In the genomic region with DNA sequence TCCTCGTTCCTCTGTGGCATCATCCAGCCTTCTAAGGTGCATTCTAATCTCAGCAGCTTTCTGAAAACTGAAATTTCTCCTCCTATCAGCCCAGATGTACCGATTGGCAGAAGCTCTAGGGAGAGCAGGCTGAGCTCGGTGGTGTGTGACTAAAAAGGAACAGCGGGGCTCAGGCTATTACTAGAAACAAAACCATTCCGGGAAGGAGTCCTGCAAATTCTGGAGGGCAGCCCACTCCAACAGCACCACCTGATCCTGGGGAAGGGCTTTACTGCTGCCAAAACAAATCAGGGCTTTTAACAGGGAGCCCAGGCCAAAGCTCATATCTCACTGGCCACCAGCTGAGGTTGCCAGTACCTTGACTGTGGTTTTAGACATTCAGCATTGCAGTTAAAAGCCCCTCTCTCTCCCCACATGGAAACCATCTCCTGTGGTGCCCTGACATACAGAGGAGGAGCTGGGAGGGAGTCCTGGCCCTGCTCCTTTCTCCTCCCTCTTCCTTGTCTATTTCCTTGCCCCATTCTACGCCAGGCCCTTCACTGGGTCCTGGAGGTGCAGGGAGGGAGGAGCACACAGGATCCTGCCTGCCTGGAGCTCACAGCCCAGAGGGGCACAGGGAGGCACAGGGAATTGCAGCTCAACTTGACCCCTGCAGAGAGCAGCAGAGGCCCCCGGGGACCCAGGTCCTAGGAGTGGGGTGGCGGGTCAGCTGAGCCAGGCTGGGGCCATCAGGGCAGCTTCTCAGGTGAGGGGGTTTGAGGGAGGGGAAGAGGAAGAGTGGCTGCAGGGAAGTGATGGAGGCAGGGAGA, we compare ENCODE assay signal across 8 cellular contexts. TPM values are rescaled to one million over a fixed set of nuclear protein-coding genes. Genes with fewer than 3 reads are reported as not detected.
A peak's percentile ranks its signal among the peaks of the same experiment; 100 is the strongest.
DNase-seq lines count a peak whose midpoint lies in the region; TF ChIP-seq lines count a peak whose summit lies in the region.

No MANE protein-coding gene starts in this region.

- no peak overlapping the region for H4K91ac ChIP-seq in neuronal stem cell (ENCODE audit: low read depth, low read length, poor library complexity)

- H3K4me1 ChIP-seq in fibroblast of lung (ENCODE audit: control insufficient read depth, extremely low read depth, insufficient read depth, low read length) (peaks cover 7% of the 10 kb centered on the region), neuronal stem cell (ENCODE audit: control insufficient read depth in 2 of 2, insufficient read depth in 1 of 2, low read depth in 1 of 2, low read length in 2 of 2) (peaks cover 0 to 6% of the 10 kb centered on the region in 2 donors)

- H3K4me2 ChIP-seq in fibroblast of lung (ENCODE audit: extremely low read depth, insufficient read depth, low read length) (peak overlapping the region; percentile 97), neuronal stem cell (ENCODE audit: insufficient read depth, low read length, poor library complexity, severe bottlenecking) (no peak overlapping the region)

- WGBS in neuronal stem cell (ENCODE audit: extremely low coverage in 2 of 2, insufficient read length in 2 of 2, insufficient replicate concordance in 1 of 2), 2 donors: no CpG with 5 or more reads among the region's 8 CpGs

- H3K79me2 ChIP-seq in fibroblast of lung (ENCODE audit: control insufficient read depth, insufficient read depth, low read length): no peaks in the 10 kb centered on the region

- H4K20me1 ChIP-seq in fibroblast of lung (ENCODE audit: control insufficient read depth, extremely low read depth, insufficient read depth, low read length): no peaks in the 10 kb centered on the region

- peak overlapping the region; percentile 78 for H3K18ac ChIP-seq in neuronal stem cell (ENCODE audit: low read length)

- H3K9ac ChIP-seq in fibroblast of lung (ENCODE audit: insufficient read depth, low read length) (peak overlapping the region; percentile 26), neuronal stem cell (ENCODE audit: low read depth, low read length, poor library complexity) (no peak overlapping the region)

- peak overlapping the region; percentile 82 for H3K27ac ChIP-seq in fibroblast of lung (ENCODE audit: insufficient read depth, low read length)
- H3K27ac ChIP-seq in neuronal stem cell (replicated peaks; ENCODE audit: low read length): no peak overlapping the region

- H2BK120ac ChIP-seq in neuronal stem cell (ENCODE audit: low read depth, low read length): no peak overlapping the region

- DNase-seq in H4 (ENCODE audit: low spot score) (peak; percentile 61), fibroblast of lung (ENCODE audit: low read depth in 2 of 2) (peak; percentile 68 to 96), neuronal stem cell (ENCODE audit: low spot score) (no peak), NCI-H187 (lab: John Stamatoyannopoulos, UW) (no peak), HUDEP-2 (lab: John Stamatoyannopoulos, UW; ENCODE audit: unreplicated experiment in 76 of 76) (no peak)
- no peak for DNase-seq in activated CD4-positive, CD25-positive, alpha-beta regulatory T cell (lab: John Stamatoyannopoulos, UW)
- DNase-seq in stimulated activated CD4-positive, alpha-beta T cell treated with anti-CD3 and anti-CD28 coated beads, Interleukin-12 subunit alpha, Interleukin-12 subunit beta, amount 100 ng/mL, for 4 hours: no peak

- no peak overlapping the region for H4K8ac ChIP-seq in neuronal stem cell (ENCODE audit: low read depth, low read length)

- H3K4me3 ChIP-seq in WI38 (ENCODE audit: low read depth, low read length) (peak overlapping the region; percentile 46), fibroblast of lung (replicated peaks in 1 of 4; ENCODE audit: control extremely low read depth in 1 of 4, insufficient read depth in 1 of 4, low read depth in 3 of 4, low read length in 4 of 4) (peak overlapping the region; percentile 48 to 68 (median 58)), neuronal stem cell (ENCODE audit: low read length in 2 of 2) (no peak overlapping the region)

- peak overlapping the region; percentile 26 for H2BK12ac ChIP-seq in neuronal stem cell (ENCODE audit: low read length)

- H2AFZ ChIP-seq in fibroblast of lung (ENCODE audit: low read length) (peak overlapping the region; percentile 94), neuronal stem cell (ENCODE audit: low read length) (peak overlapping the region; percentile 37)

- H2AK5ac ChIP-seq in neuronal stem cell (ENCODE audit: low read depth, low read length): peak overlapping the region; percentile 90

- H3K9me3 ChIP-seq in fibroblast of lung (ENCODE audit: control insufficient read depth, insufficient read depth, low read depth, low read length) (no peaks in the 10 kb centered on the region), neuronal stem cell (replicated peaks in 1 of 2; ENCODE audit: control insufficient read depth in 2 of 2, insufficient read depth in 1 of 2, low read depth in 1 of 2, low read length in 2 of 2) (no peaks in the 10 kb centered on the region)

- H3K36me3 ChIP-seq in fibroblast of lung (ENCODE audit: control insufficient read depth, insufficient read depth, low read length) (no peaks in the 10 kb centered on the region), neuronal stem cell (replicated peaks in 1 of 2; ENCODE audit: control insufficient read depth in 2 of 2, insufficient read depth in 2 of 2, low read length in 2 of 2) (no peaks in the 10 kb centered on the region)

- peak overlapping the region; percentile 41 for H3K4ac ChIP-seq in neuronal stem cell (ENCODE audit: low read length)

- no peaks in the 10 kb centered on the region for H3K27me3 ChIP-seq in fibroblast of lung (ENCODE audit: control insufficient read depth, insufficient read depth, low read length)
- peaks cover 0 to 7% (median 0%) of the 10 kb centered on the region in 3 experiments for H3K27me3 ChIP-seq in neuronal stem cell (ENCODE audit: control insufficient read depth in 3 of 3, insufficient read depth in 3 of 3, low read depth in 1 of 3, low read length in 3 of 3)

- peak overlapping the region; percentile 71 for H2BK15ac ChIP-seq in neuronal stem cell (ENCODE audit: low read length)

- peak overlapping the region; percentile 63 for H3K14ac ChIP-seq in neuronal stem cell (ENCODE audit: low read length)

- no peak overlapping the region for H2BK5ac ChIP-seq in neuronal stem cell (ENCODE audit: low read length)

- peak overlapping the region; percentile 37 for H3K23ac ChIP-seq in neuronal stem cell (ENCODE audit: low read depth, low read length, poor library complexity)

- no peaks in the 10 kb centered on the region for H3K79me1 ChIP-seq in neuronal stem cell (ENCODE audit: low read depth, low read length)

- no peak for TF ChIP-seq CTCF in WI38 (IDR thresholded peaks at IDR 0.05; ENCODE audit: low read depth, low read length)
- TF ChIP-seq CTCF in fibroblast of lung (conservative IDR thresholded peaks at IDR 0.05 in 1 of 2, IDR thresholded peaks at IDR 0.05 in 1 of 2; ENCODE audit: low read depth in 1 of 2, low read length in 2 of 2): no peak

RNA-seq across cellular contexts. Expression of a gene that starts 0.9 kb away (rescaled TPM):
- total RNA-seq in H4 (2014; rRNA removed; shearing (Covaris generic)): 49.3 and 72.0 TPM in 2 replicates
- 85.7 and 108 TPM in 2 replicates for total RNA-seq in fibroblast of lung
- polyA plus RNA-seq in fibroblast of lung: 47.4 and 69.1 TPM in 2 replicates
- 46.8 and 65.7 TPM in 2 replicates for polyA plus RNA-seq in fibroblast of lung (2012)
- 17.4 and 33.2 TPM in 2 replicates for polyA minus RNA-seq in fibroblast of lung (ENCODE audit: low replicate concordance)
- not detected for polyA plus RNA-seq in neuronal stem cell (2013, experiment 1 of 2)
- not detected for polyA plus RNA-seq in neuronal stem cell (2013, experiment 2 of 2)

RNA-seq across cellular contexts. Expression of a gene that starts 25.7 kb away (rescaled TPM):
- total RNA-seq in H4 (2014; rRNA removed; shearing (Covaris generic)): not detected in 2 replicates
- total RNA-seq in fibroblast of lung: not detected in 2 replicates
- polyA plus RNA-seq in fibroblast of lung: not detected in 2 replicates
- polyA plus RNA-seq in fibroblast of lung (2012): not detected in 2 replicates
- not detected in 2 replicates for polyA minus RNA-seq in fibroblast of lung (ENCODE audit: low replicate concordance)
- polyA plus RNA-seq in neuronal stem cell (2013, experiment 1 of 2): not detected
- polyA plus RNA-seq in neuronal stem cell (2013, experiment 2 of 2): not detected

RNA-seq across cellular contexts. Expression of a gene that starts 31.6 kb away (rescaled TPM):
- total RNA-seq in H4 (2014; rRNA removed; shearing (Covaris generic)): 0.80 and 1.4 TPM in 2 replicates
- total RNA-seq in fibroblast of lung: under 0.01 TPM in 1 of 2 replicates, not detected in the other
- not detected in 2 replicates for polyA plus RNA-seq in fibroblast of lung
- not detected in 2 replicates for polyA plus RNA-seq in fibroblast of lung (2012)
- not detected in 2 replicates for polyA minus RNA-seq in fibroblast of lung (ENCODE audit: low replicate concordance)
- polyA plus RNA-seq in neuronal stem cell (2013, experiment 1 of 2): not detected
- polyA plus RNA-seq in neuronal stem cell (2013, experiment 2 of 2): not detected

RNA-seq across cellular contexts. Expression of a gene that starts 46.5 kb away (rescaled TPM):
- total RNA-seq in H4 (2014; rRNA removed; shearing (Covaris generic)): not detected in 2 replicates
- total RNA-seq in fibroblast of lung: 0.50 and 0.51 TPM in 2 replicates
- 0.07 and 0.16 TPM in 2 replicates for polyA plus RNA-seq in fibroblast of lung
- polyA plus RNA-seq in fibroblast of lung (2012): not detected in 2 replicates
- not detected in 2 replicates for polyA minus RNA-seq in fibroblast of lung (ENCODE audit: low replicate concordance)
- 0.89 TPM for polyA plus RNA-seq in neuronal stem cell (2013, experiment 1 of 2)
- 0.72 TPM for polyA plus RNA-seq in neuronal stem cell (2013, experiment 2 of 2)

Comparison
In these comparisons a context has a peak if more than half of its experiments do, and no peak if none do; other contexts are left out.
1. DNase-seq: peak in H4 (single experiment) and fibroblast of lung (2 of 2); none in neuronal stem cell (single experiment), NCI-H187 (0 of 2), activated CD4-positive, CD25-positive, alpha-beta regulatory T cell (0 of 4), HUDEP-2 (0 of 76) and stimulated activated CD4-positive, alpha-beta T cell treated with anti-CD3 and anti-CD28 coated beads, Interleukin-12 subunit alpha, Interleukin-12 subunit beta, amount 100 ng/mL, for 4 hours (single experiment).
2. H3K4me3 ChIP-seq: peak in WI38 (single experiment) and fibroblast of lung (4 of 4); none in neuronal stem cell (0 of 2).